In genomic region chr11:118715245-118715807, GRCh38 we compare ENCODE assay signal across 14 cellular contexts. TPM values are rescaled to one million over a fixed set of nuclear protein-coding genes. Genes with fewer than 3 reads are reported as not detected.
A peak's percentile ranks its signal among the peaks of the same experiment; 100 is the strongest.
DNase-seq lines count a peak whose midpoint lies in the region; ATAC-seq and TF ChIP-seq lines count a peak whose summit lies in the region.
"Had no signal": no experiment of that assay in that cellular context is flagged by ENCODE, and none has a peak within 500 bp of the region (broad histone marks: within the 10 kb centered on the region; RNA-seq: fewer than 3 reads in every experiment).

No MANE protein-coding gene starts in this region.

- H3K36me3 ChIP-seq in ES-I3 (ENCODE audit: insufficient read depth, low read length) (no peaks in the 10 kb centered on the region; the same call in 1 of the 2 replicates), breast epithelium (no peaks in the 10 kb centered on the region), neural progenitor cell (no peaks in the 10 kb centered on the region)

- peaks cover 10% of the 10 kb centered on the region for H3K27me3 Mint-ChIP-seq in neural progenitor cell (ENCODE audit: insufficient read depth, low read depth)
- H3K27me3 Mint-ChIP-seq: stimulated activated naive CD8-positive, alpha-beta T cell treated with anti-CD3 and anti-CD28 coated beads, Interleukin-15, Interleukin-2, amounts not matched to agents 100 ng/mL and 50 ng/mL, for 24 hours had no signal

- intact Hi-C loops in breast epithelium (cut with DNase I; ENCODE audit: low total_unique reads): no loop called here

- H3K79me2 ChIP-seq in neural progenitor cell (ENCODE audit: low read depth): no peaks in the 10 kb centered on the region

- H4K20me1 ChIP-seq in neural progenitor cell (ENCODE audit: low read depth): no peaks in the 10 kb centered on the region

- H3K27me3 ChIP-seq in breast epithelium (no peaks in the 10 kb centered on the region), neural progenitor cell (peaks cover 26% of the 10 kb centered on the region)

- H3K27ac ChIP-seq in breast epithelium (peak overlapping the region; percentile 1 to 29), neural progenitor cell (no peak overlapping the region), coronary artery (peak overlapping the region in 1 of 2 donors; percentile 13)

- peak overlapping the region; percentile 51 for H3K4me2 ChIP-seq in neural progenitor cell

- H3K4me1 Mint-ChIP-seq in neural progenitor cell: peaks cover 34% of the 10 kb centered on the region

- DNase-seq in breast epithelium (ENCODE audit: low spot score in 2 of 2) (peak in 1 of 2 donors; percentile 23), neural progenitor cell (ENCODE audit: low spot score) (no peak), GM13977 (ENCODE audit: low spot score) (no peak), coronary artery (ENCODE audit: low spot score) (no peak), middle frontal gyrus (ENCODE audit: extremely low spot score, low spot score) (no peak)
- DNase-seq: activated naive CD4-positive, alpha-beta T cell treated with anti-CD3 and anti-CD28 coated beads, Interleukin-2, amount 50 U/mL, for 16 hours; DMS79 treated with DMSO at 0.1 percent for 48 hours; midbrain; stimulated activated CD4-positive, alpha-beta T cell treated with anti-CD3 and anti-CD28 coated beads, Interleukin-12 subunit alpha, Interleukin-12 subunit beta, amount 100 ng/mL, for 4 hours had no signal

- H3K4me3 Mint-ChIP-seq in neural progenitor cell: no peak overlapping the region
- H3K4me3 Mint-ChIP-seq: stimulated activated naive CD8-positive, alpha-beta T cell treated with anti-CD3 and anti-CD28 coated beads, Interleukin-15, Interleukin-2, amounts not matched to agents 100 ng/mL and 50 ng/mL, for 24 hours had no signal

- peak overlapping the region; percentile 74 for H3K27ac Mint-ChIP-seq in neural progenitor cell
- H3K27ac Mint-ChIP-seq: stimulated activated naive CD8-positive, alpha-beta T cell treated with anti-CD3 and anti-CD28 coated beads, Interleukin-15, Interleukin-2, amounts not matched to agents 100 ng/mL and 50 ng/mL, for 24 hours had no signal

- H3F3A ChIP-seq in neural progenitor cell (ENCODE audit: low read depth): peaks cover 25% of the 10 kb centered on the region

- in situ Hi-C loops in GM13977 (cut with MboI; ENCODE audit: low pct_unique_long_range_greater_than_20kb, low sequenced_read_pairs, unreplicated experiment): no loop called here

- no peaks in the 10 kb centered on the region for H3K9me3 Mint-ChIP-seq in neural progenitor cell
- H3K9me3 Mint-ChIP-seq: stimulated activated naive CD8-positive, alpha-beta T cell treated with anti-CD3 and anti-CD28 coated beads, Interleukin-15, Interleukin-2, amounts not matched to agents 100 ng/mL and 50 ng/mL, for 24 hours had no signal

- H3K4me3 ChIP-seq in breast epithelium (no peak overlapping the region), neural progenitor cell (no peak overlapping the region), coronary artery (no peak overlapping the region)

- H2AFZ ChIP-seq in neural progenitor cell (replicated peaks): no peak overlapping the region

- no peaks in the 10 kb centered on the region for H3K36me3 Mint-ChIP-seq in neural progenitor cell

- H3K9ac ChIP-seq in ES-I3 (ENCODE audit: low read depth, low read length) (peak overlapping the region; percentile 29; the same call in 1 of the 2 replicates), neural progenitor cell (no peak overlapping the region)

- H3K9me3 ChIP-seq in ES-I3 (ENCODE audit: control insufficient read depth, insufficient read depth, low read length) (no peaks in the 10 kb centered on the region; the same call in 1 of the 2 replicates), breast epithelium (no peaks in the 10 kb centered on the region), neural progenitor cell (ENCODE audit: low read depth) (no peaks in the 10 kb centered on the region)

- TF ChIP-seq CTCF in breast epithelium (IDR thresholded peaks at IDR 0.05) (no peak), neural progenitor cell (IDR thresholded peaks at IDR 0.05) (no peak), GM13977 (IDR thresholded peaks at IDR 0.05; ENCODE audit: extremely low read depth, insufficient read depth, missing control alignments) (no peak), coronary artery (IDR thresholded peaks at IDR 0.05) (no peak)

- H3K4me1 ChIP-seq in ES-I3 (ENCODE audit: insufficient read depth, low read length): peaks cover 11% of the 10 kb centered on the region
- H3K4me1 ChIP-seq in breast epithelium: no peaks in the 10 kb centered on the region
- peaks cover 19% of the 10 kb centered on the region for H3K4me1 ChIP-seq in neural progenitor cell

- TF ChIP-seq POLR2A in breast epithelium (IDR thresholded peaks at IDR 0.05): no peak

- peak; percentile 54 for ATAC-seq in HG03039 (IDR thresholded peaks at IDR 0.05; ENCODE audit: unreplicated experiment)
- ATAC-seq in HG03469 (IDR thresholded peaks at IDR 0.05; ENCODE audit: unreplicated experiment): no peak

RNA-seq across cellular contexts. Expression of gene TREH, which starts 35.9 kb away (rescaled TPM):
- not detected for total RNA-seq in breast epithelium
- not detected in 2 replicates for total RNA-seq in neural progenitor cell (ENCODE audit: low replicate concordance)
- total RNA-seq: epithelial cell of proximal tubule had no signal
